In the genomic region with DNA sequence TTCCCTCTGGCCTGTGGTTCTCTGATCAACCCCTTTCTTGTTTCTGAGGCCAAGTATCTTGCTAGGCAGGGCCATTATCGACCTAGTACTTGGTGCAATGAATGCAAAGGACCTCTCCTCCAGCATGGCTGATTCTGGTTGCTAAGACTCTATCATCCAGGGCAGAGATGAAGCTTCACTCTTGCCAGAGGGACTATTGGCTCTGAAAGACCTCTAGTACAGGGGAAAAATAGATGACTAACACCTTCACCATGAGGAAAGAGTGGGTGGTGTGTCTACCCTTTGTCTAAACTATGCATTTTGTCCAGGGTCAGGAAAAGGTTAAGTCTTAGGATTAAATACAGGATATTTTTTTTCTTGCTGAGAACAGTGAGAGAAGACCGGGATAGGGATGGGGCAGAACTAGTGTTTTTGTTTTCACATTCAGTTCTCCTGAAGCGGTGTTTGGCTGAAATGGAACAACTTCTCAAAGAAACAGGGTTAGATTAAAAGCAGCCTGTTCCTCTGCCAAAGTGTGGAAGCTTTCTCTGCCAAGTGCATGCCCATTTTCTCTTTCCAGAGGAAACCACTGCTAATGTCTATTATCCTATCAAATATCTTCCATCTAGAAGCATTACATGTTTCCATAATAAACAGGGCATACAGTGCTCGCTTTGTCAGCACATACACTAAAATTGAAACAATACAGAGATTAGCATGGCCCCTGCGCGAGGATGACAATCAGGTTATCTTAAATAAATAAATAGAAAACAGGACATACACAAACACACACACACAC, we compare ENCODE assay signal across 12 cellular contexts. TPM values are rescaled to one million over a fixed set of nuclear protein-coding genes. Genes with fewer than 3 reads are reported as not detected.
DNase-seq lines count a peak whose midpoint lies in the region; ATAC-seq, FAIRE-seq and TF ChIP-seq lines count a peak whose summit lies in the region.
"Had no signal": no experiment of that assay in that cellular context is flagged by ENCODE, and none has a peak within 500 bp of the region (broad histone marks: within the 10 kb centered on the region; RNA-seq: fewer than 3 reads in every experiment).

No MANE protein-coding gene starts in this region.

- in situ Hi-C loops in K562 (cut with MboI), result no loop called here

- CTCF ChIA-PET in K562 (lab: Yijun Ruan, JAX; ENCODE audit: low intra/inter-chr PET ratio), result no interaction called here

- H3K27me3 ChIP-seq in cardiac muscle cell (no peaks in the 10 kb centered on the region), heart right ventricle (no peaks in the 10 kb centered on the region), K562 (ENCODE audit: control insufficient read depth in 2 of 2, insufficient read depth in 2 of 2, low read length in 2 of 2) (no peaks in the 10 kb centered on the region), tibial nerve (no peaks in the 10 kb centered on the region), heart left ventricle (no peaks in the 10 kb centered on the region)

- peak; percentile 48 for FAIRE-seq in K562 (lab: Jason Lieb, UNC)

- H3K36me3 ChIP-seq in cardiac muscle cell, result peaks cover 14% of the 10 kb centered on the region
- H3K36me3 ChIP-seq in heart right ventricle, result peaks cover 0 to 62% (median 20%) of the 10 kb centered on the region in 9 donors
- H3K36me3 ChIP-seq in K562 (ENCODE audit: control insufficient read depth, insufficient read depth, low read length), result peaks cover 28% of the 10 kb centered on the region
- peaks cover 0 to 49% (median 5%) of the 10 kb centered on the region in 3 donors for H3K36me3 ChIP-seq in tibial nerve
- peaks cover 0 to 59% (median 44%) of the 10 kb centered on the region in 9 donors for H3K36me3 ChIP-seq in heart left ventricle

- peaks cover 20% of the 10 kb centered on the region for H3K4me1 ChIP-seq in cardiac muscle cell (ENCODE audit: low read depth)
- H3K4me1 ChIP-seq in heart right ventricle, result peaks cover 7 to 52% (median 30%) of the 10 kb centered on the region in 9 donors
- peaks cover 31 to 37% of the 10 kb centered on the region in 2 experiments for H3K4me1 ChIP-seq in K562 (replicated peaks in 1 of 2; ENCODE audit: control insufficient read depth in 2 of 2, insufficient read depth in 2 of 2, low read length in 2 of 2)
- peaks cover 6 to 45% (median 38%) of the 10 kb centered on the region in 4 donors for H3K4me1 ChIP-seq in tibial nerve
- H3K4me1 ChIP-seq in heart left ventricle, result peaks cover 4 to 44% (median 27%) of the 10 kb centered on the region in 12 donors

- no TSS peak for BruUV-seq in K562 (replicated peaks; lab: Mats Ljungman, UMichigan)

- intact Hi-C loops in heart right ventricle (cut with DNase I), result no loop called here
- intact Hi-C loops in K562 (cut with micrococcal nuclease), result no loop called here
- intact Hi-C loops in heart left ventricle (cut with DNase I), result loop anchor here in 3 of 10 donors (10.0 kb wide), 2 partner anchors 164 to 184 kb away; a partner anchor contains a TSS

- no peaks in the 10 kb centered on the region for H4K20me1 ChIP-seq in K562 (replicated peaks; ENCODE audit: control insufficient read depth, insufficient read depth, low read length)

- TF ChIP-seq RAD21 in K562 (CRISPR knock-in tag; conservative IDR thresholded peaks at IDR 0.05 in 1 of 2, IDR thresholded peaks at IDR 0.05 in 1 of 2), result no peak

- H3K9ac ChIP-seq in K562 (ENCODE audit: insufficient read depth in 1 of 2, low read depth in 2 of 2, low read length in 2 of 2), result peak overlapping the region; percentile 6 to 94; a peak in 3 of 4 replicates

- DNase-seq in cardiac muscle cell (ENCODE audit: low read depth in 1 of 2, low spot score in 1 of 2), result peak in 1 of 2 donors; percentile 88
- DNase-seq in heart right ventricle, result no peak
- DNase-seq in K562 (ENCODE audit: extremely low read depth in 1 of 4, low spot score in 3 of 4), result peak in 2 of 4 experiments; percentile 32 to 59
- peak; percentile 88 for DNase-seq in kidney tubule cell (ENCODE audit: low spot score)
- no peak for DNase-seq in tibial nerve (ENCODE audit: low spot score in 2 of 2)
- DNase-seq in activated effector memory CD4-positive, alpha-beta T cell treated with anti-CD3 and anti-CD28 coated beads, Interleukin-2, amount 50 U/mL, for 16 hours, result no peak
- DNase-seq in AML-193 (lab: John Stamatoyannopoulos, UW), result no peak
- DNase-seq in heart left ventricle, result no peak
- DNase-seq: COR-L47; natural killer cell; stimulated activated naive CD4-positive, alpha-beta T cell had no signal

- H3K9me3 ChIP-seq in cardiac muscle cell (ENCODE audit: low read depth), result no peaks in the 10 kb centered on the region
- no peaks in the 10 kb centered on the region for H3K9me3 ChIP-seq in heart right ventricle
- H3K9me3 ChIP-seq in K562 (replicated peaks; ENCODE audit: control insufficient read depth, insufficient read depth, low read depth, low read length), result no peaks in the 10 kb centered on the region
- H3K9me3 ChIP-seq in tibial nerve, result no peaks in the 10 kb centered on the region
- no peaks in the 10 kb centered on the region for H3K9me3 ChIP-seq in heart left ventricle

- WGBS in heart right ventricle, 2 donors, result 81% methylated on average over 6 of the region's 6 CpGs
- WGBS in K562 (ENCODE audit: insufficient coverage, low coverage, missing lambda C conversion rate), result 14% methylated on average over 6 of the region's 6 CpGs
- WGBS in tibial nerve, 2 donors, result 48 to 60% methylated on average over 6 of the region's 6 CpGs
- WGBS in heart left ventricle, 4 donors, result 81 to 86% (median 83%) methylated on average over 6 of the region's 6 CpGs

- H3K27ac ChIP-seq in cardiac muscle cell (peak overlapping the region; percentile 96), heart right ventricle (peak overlapping the region in 1 of 10 donors; percentile 97), K562 (ENCODE audit: extremely low read depth, low read depth, low read length) (peak overlapping the region; percentile 94), tibial nerve (peak overlapping the region in 2 of 4 donors; percentile 98 to 99), heart left ventricle (peak overlapping the region in 1 of 12 donors; percentile 40)
- H3K27ac ChIP-seq: SK-N-MC had no signal

- H3K4me3 ChIP-seq in cardiac muscle cell (no peak overlapping the region), heart right ventricle (no peak overlapping the region), K562 (peak overlapping the region; percentile 59; the same call in 1 of the 2 replicates), tibial nerve (no peak overlapping the region), heart left ventricle (no peak overlapping the region)
- H3K4me3 ChIP-seq: SK-N-MC had no signal

- POLR2A ChIA-PET in K562 (lab: Yijun Ruan, JAX), result interaction anchor here (0.9 to 1.4 kb wide), 2 partner anchors 10 kb away, joined by 3 to 4 read pairs; no protein-coding TSS in a partner anchor

- peaks cover 48% of the 10 kb centered on the region for H3K79me2 ChIP-seq in K562 (ENCODE audit: control insufficient read depth, insufficient read depth, low read length)

- ATAC-seq in heart right ventricle (no peak), K562 (no peak), heart left ventricle (no peak)
- ATAC-seq: natural killer cell had no signal

- H3K4me2 ChIP-seq in K562 (ENCODE audit: insufficient read depth, low read length), result peak overlapping the region; percentile 94

- TF ChIP-seq EP300 in K562 (IDR thresholded peaks at IDR 0.05; ENCODE audit: low read length) (no peak), tibial nerve (IDR thresholded peaks at IDR 0.05) (no peak)

- H2AFZ ChIP-seq in K562 (ENCODE audit: low read depth, low read length), result no peak overlapping the region

- TF ChIP-seq POLR2A in K562 (conservative IDR thresholded peaks at IDR 0.05) (no peak), tibial nerve (IDR thresholded peaks at IDR 0.05) (no peak), heart left ventricle (IDR thresholded peaks at IDR 0.05) (no peak)

- no peaks in the 10 kb centered on the region for H3K9me1 ChIP-seq in K562 (ENCODE audit: control insufficient read depth, insufficient read depth, low read length)

- TF ChIP-seq CTCF in cardiac muscle cell (IDR thresholded peaks at IDR 0.05; ENCODE audit: low read depth, low read length) (no peak), heart right ventricle (IDR thresholded peaks at IDR 0.05) (no peak), K562 (IDR thresholded peaks at IDR 0.05 in 2 of 3, conservative IDR thresholded peaks at IDR 0.05 in 1 of 3; ENCODE audit: insufficient read depth in 2 of 3, low read depth in 1 of 3, low read length in 3 of 3) (no peak), tibial nerve (IDR thresholded peaks at IDR 0.05) (no peak), heart left ventricle (IDR thresholded peaks at IDR 0.05) (no peak)

RNA-seq across cellular contexts. Expression of a gene that starts 5.0 kb away (rescaled TPM):
- total RNA-seq in cardiac muscle cell (39.3 and 73.4 TPM in 2 replicates), heart right ventricle (10 to 100 TPM in 7 of 10 donors, 1 to 10 TPM in 3; 5.9 to 31.0 (median 13.2) TPM), K562 (2014; rRNA removed) (52.0 and 66.0 TPM in 2 replicates), K562 (2014; rRNA removed; fragmentation: Illumina TruSeq; extraction: Trizol) (25.2 and 30.1 TPM in 2 replicates), K562 (2015; rRNA removed; fragmentation: Illumina TruSeq; extraction: Trizol) (34.0 and 38.4 TPM in 2 replicates), K562 (2021) (43.3 and 45.8 TPM in 2 replicates), tibial nerve (10 to 100 TPM in 2 of 4 donors, 1 to 10 TPM in 2; 2.2 to 12.7 (median 7.3) TPM), heart left ventricle (10 to 100 TPM in 7 of 9 donors, 1 to 10 TPM in 2; 5.0 to 44.0 (median 15.9) TPM)
- polyA plus RNA-seq in cardiac muscle cell (64.8 and 100.0 TPM in 2 replicates), heart right ventricle (100 to 1,000 TPM in 1 of 2 donors, 10 to 100 TPM in 1; 50.8 to 132 TPM), K562 (2011; rRNA removed) (24.0 and 37.7 TPM in 2 replicates), K562 (2014; fragmentation: Illumina TruSeq; extraction: Trizol) (22.5 and 35.0 TPM in 2 replicates), K562 (2014; fragmentation: Nextera tagmentation; extraction: Ambion mirVana) (10 to 100 TPM; 10.7 to 17.5 TPM), K562 (2014; rRNA removed) (41.8 and 42.0 TPM in 2 replicates), heart left ventricle (100 to 1,000 TPM in 1 of 2 donors, 10 to 100 TPM in 1; 36.2 to 139 TPM)
- total RNA-seq in K562 (2011; cell fraction: chromatin; rRNA removed; ENCODE audit: low replicate concordance), result 10.0 and 26.7 TPM in 2 replicates
- total RNA-seq in K562 (2011; cell fraction: nucleolus; rRNA removed), result 43.5 and 54.1 TPM in 2 replicates
- total RNA-seq in K562 (2011; cell fraction: nucleoplasm; rRNA removed), result 28.7 and 33.9 TPM in 2 replicates
- polyA plus RNA-seq in K562 (2011; cell fraction: cytosol; rRNA removed), result 52.1 and 102 TPM in 2 replicates
- polyA plus RNA-seq in K562 (2011; cell fraction: nucleus; rRNA removed), result 36.8 and 44.5 TPM in 2 replicates
- polyA plus RNA-seq in K562 (2012), result 37.8 and 39.6 TPM in 2 replicates
- 12.5 and 13.8 TPM in 2 replicates for polyA minus RNA-seq in K562 (2011; rRNA and poly(A)+ RNA removed)
- polyA minus RNA-seq in K562 (2011; cell fraction: cytosol; rRNA and poly(A)+ RNA removed), result 18.5 and 20.8 TPM in 2 replicates
- 19.5 and 23.8 TPM in 2 replicates for polyA minus RNA-seq in K562 (2011; cell fraction: nucleus; rRNA and poly(A)+ RNA removed)

RNA-seq across cellular contexts. Expression of a gene that starts 23.8 kb away (rescaled TPM):
- total RNA-seq in cardiac muscle cell (2.2 and 2.9 TPM in 2 replicates), heart right ventricle (1 to 10 TPM in 2 of 10 donors, under 1 TPM in 8; 0.21 to 3.7 (median 0.78) TPM), K562 (2014; rRNA removed) (0.05 and 0.08 TPM in 2 replicates), K562 (2014; rRNA removed; fragmentation: Illumina TruSeq; extraction: Trizol) (0.04 and 0.06 TPM in 2 replicates), K562 (2015; rRNA removed; fragmentation: Illumina TruSeq; extraction: Trizol) (0.11 TPM in 2 replicates), K562 (2021) (0.04 and 0.16 TPM in 2 replicates), tibial nerve (10 to 100 TPM; 10.0 to 29.1 (median 12.4) TPM), heart left ventricle (1 to 10 TPM in 5 of 9 donors, under 1 TPM in 4; 0.35 to 3.9 (median 1.6) TPM)
- polyA plus RNA-seq in cardiac muscle cell (11.2 and 13.9 TPM in 2 replicates), heart right ventricle (1 to 10 TPM in 1 of 2 donors, under 1 TPM in 1; 0.80 to 7.6 TPM), K562 (2011; rRNA removed) (0.07 and 0.11 TPM in 2 replicates), K562 (2014; fragmentation: Illumina TruSeq; extraction: Trizol) (0.06 and 0.12 TPM in 2 replicates), K562 (2014; fragmentation: Nextera tagmentation; extraction: Ambion mirVana) (under 1 TPM; 0.10 to 0.17 TPM), K562 (2014; rRNA removed) (0.03 TPM in 1 of 2 replicates, not detected in the other), heart left ventricle (10 to 100 TPM in 1 of 2 donors, under 1 TPM in 1; 0.30 to 11.2 TPM)
- total RNA-seq in K562 (2011; cell fraction: chromatin; rRNA removed; ENCODE audit: low replicate concordance), result 0.44 and 0.46 TPM in 2 replicates
- total RNA-seq in K562 (2011; cell fraction: nucleolus; rRNA removed), result 0.67 and 1.1 TPM in 2 replicates
- 0.81 and 1.2 TPM in 2 replicates for total RNA-seq in K562 (2011; cell fraction: nucleoplasm; rRNA removed)
- polyA plus RNA-seq in K562 (2011; cell fraction: cytosol; rRNA removed), result 0.03 and 0.07 TPM in 2 replicates
- polyA plus RNA-seq in K562 (2011; cell fraction: nucleus; rRNA removed), result 0.23 and 0.29 TPM in 2 replicates
- polyA plus RNA-seq in K562 (2012), result 0.36 and 0.39 TPM in 2 replicates
- polyA minus RNA-seq in K562 (2011; rRNA and poly(A)+ RNA removed), result 0.21 and 0.46 TPM in 2 replicates
- polyA minus RNA-seq in K562 (2011; cell fraction: cytosol; rRNA and poly(A)+ RNA removed), result not detected in 2 replicates
- polyA minus RNA-seq in K562 (2011; cell fraction: nucleus; rRNA and poly(A)+ RNA removed), result 0.54 and 1.3 TPM in 2 replicates

RNA-seq across cellular contexts. Expression of a gene that starts 33.4 kb away (rescaled TPM):
- 30.4 and 39.8 TPM in 2 replicates for total RNA-seq in cardiac muscle cell
- polyA plus RNA-seq in cardiac muscle cell, result 9.5 and 13.1 TPM in 2 replicates
- 10 to 100 TPM in 1 of 10 donors, 1 to 10 TPM in 9; 3.4 to 10.5 (median 6.0) TPM for total RNA-seq in heart right ventricle
- 1 to 10 TPM; 4.9 to 7.2 TPM for polyA plus RNA-seq in heart right ventricle
- 27.4 and 48.7 TPM in 2 replicates for total RNA-seq in K562 (2011; cell fraction: chromatin; rRNA removed; ENCODE audit: low replicate concordance)
- 28.0 and 30.2 TPM in 2 replicates for total RNA-seq in K562 (2011; cell fraction: nucleolus; rRNA removed)
- total RNA-seq in K562 (2011; cell fraction: nucleoplasm; rRNA removed), result 20.8 and 23.6 TPM in 2 replicates
- 4.0 and 4.7 TPM in 2 replicates for total RNA-seq in K562 (2014; rRNA removed)
- total RNA-seq in K562 (2014; rRNA removed; fragmentation: Illumina TruSeq; extraction: Trizol), result 1.7 and 2.7 TPM in 2 replicates
- total RNA-seq in K562 (2015; rRNA removed; fragmentation: Illumina TruSeq; extraction: Trizol), result 2.2 and 2.3 TPM in 2 replicates
- 6.8 and 9.2 TPM in 2 replicates for total RNA-seq in K562 (2021)
- 5.6 and 7.1 TPM in 2 replicates for polyA plus RNA-seq in K562 (2011; rRNA removed)
- 5.7 and 6.6 TPM in 2 replicates for polyA plus RNA-seq in K562 (2011; cell fraction: cytosol; rRNA removed)
- polyA plus RNA-seq in K562 (2011; cell fraction: nucleus; rRNA removed), result 45.1 and 65.6 TPM in 2 replicates
- 4.8 and 8.3 TPM in 2 replicates for polyA plus RNA-seq in K562 (2012)
- polyA plus RNA-seq in K562 (2014; fragmentation: Illumina TruSeq; extraction: Trizol), result 2.1 and 3.9 TPM in 2 replicates
- polyA plus RNA-seq in K562 (2014; fragmentation: Nextera tagmentation; extraction: Ambion mirVana), result under 1 TPM; 0.08 to 0.10 TPM
- polyA plus RNA-seq in K562 (2014; rRNA removed), result 7.2 and 9.8 TPM in 2 replicates
- polyA minus RNA-seq in K562 (2011; rRNA and poly(A)+ RNA removed), result 2.4 and 4.7 TPM in 2 replicates
- polyA minus RNA-seq in K562 (2011; cell fraction: cytosol; rRNA and poly(A)+ RNA removed), result 4.0 and 6.6 TPM in 2 replicates
- 7.2 and 8.2 TPM in 2 replicates for polyA minus RNA-seq in K562 (2011; cell fraction: nucleus; rRNA and poly(A)+ RNA removed)
- total RNA-seq in tibial nerve, result 10 to 100 TPM; 19.9 to 42.4 (median 25.2) TPM
- 10 to 100 TPM in 1 of 9 donors, 1 to 10 TPM in 8; 3.3 to 12.2 (median 6.7) TPM for total RNA-seq in heart left ventricle
- 1 to 10 TPM; 4.2 to 7.0 TPM for polyA plus RNA-seq in heart left ventricle

RNA-seq across cellular contexts. Expression of a gene that starts 51.2 kb away (rescaled TPM):
- total RNA-seq in cardiac muscle cell (not detected in 2 replicates), heart right ventricle (not detected), K562 (2014; rRNA removed) (not detected in 2 replicates), K562 (2014; rRNA removed; fragmentation: Illumina TruSeq; extraction: Trizol) (not detected in 2 replicates), K562 (2015; rRNA removed; fragmentation: Illumina TruSeq; extraction: Trizol) (not detected in 2 replicates), K562 (2021) (not detected in 2 replicates), tibial nerve (not detected), heart left ventricle (not detected)
- polyA plus RNA-seq in cardiac muscle cell (not detected in 2 replicates), heart right ventricle (not detected), K562 (2011; rRNA removed) (not detected in 2 replicates), K562 (2014; fragmentation: Illumina TruSeq; extraction: Trizol) (not detected in 2 replicates), K562 (2014; fragmentation: Nextera tagmentation; extraction: Ambion mirVana) (not detected), K562 (2014; rRNA removed) (not detected in 2 replicates), heart left ventricle (not detected)
- total RNA-seq in K562 (2011; cell fraction: chromatin; rRNA removed; ENCODE audit: low replicate concordance), result not detected in 2 replicates
- not detected in 2 replicates for total RNA-seq in K562 (2011; cell fraction: nucleolus; rRNA removed)
- not detected in 2 replicates for total RNA-seq in K562 (2011; cell fraction: nucleoplasm; rRNA removed)
- 0.04 TPM in 1 of 2 replicates, not detected in the other for polyA plus RNA-seq in K562 (2011; cell fraction: cytosol; rRNA removed)
- polyA plus RNA-seq in K562 (2011; cell fraction: nucleus; rRNA removed), result not detected in 2 replicates
- not detected in 2 replicates for polyA plus RNA-seq in K562 (2012)
- polyA minus RNA-seq in K562 (2011; rRNA and poly(A)+ RNA removed), result not detected in 2 replicates
- not detected in 2 replicates for polyA minus RNA-seq in K562 (2011; cell fraction: cytosol; rRNA and poly(A)+ RNA removed)
- not detected in 2 replicates for polyA minus RNA-seq in K562 (2011; cell fraction: nucleus; rRNA and poly(A)+ RNA removed)
- total RNA-seq: natural killer cell had no signal
